In genomic region chr3:5728085-5728484, GRCh38 we compare ENCODE assay signal across 35 cellular contexts.
"Had no signal": no experiment of that assay in that cellular context is flagged by ENCODE, and none has a peak within 500 bp of the region (broad histone marks: within the 10 kb centered on the region; RNA-seq: fewer than 3 reads in every experiment).

No MANE protein-coding gene starts in this region.

- DNase-seq: Karpas-422, Kasumi-1, MG63, MM.1S, MV-4-11, NCI-H1048, NCI-H1092, NCI-H1092 treated with DMSO at 0.1 percent for 48 hours, NCI-H1105, NCI-H1105 treated with DMSO at 0.1 percent for 48 hours, NCI-H1417, NCI-H1417 treated with DMSO at 0.1 percent for 48 hours, NCI-H1436, NCI-H1436 treated with DMSO at 0.1 percent for 48 hours, NCI-H146, NCI-H1694, NCI-H1694 treated with DMSO at 0.1 percent for 48 hours, NCI-H187, NCI-H187 treated with DMSO at 0.1 percent for 48 hours, NCI-H1930, NCI-H2029, NCI-H2029 treated with DMSO at 0.1 percent for 48 hours, NCI-H2081, NCI-H2081 treated with DMSO at 0.1 percent for 48 hours, NCI-H2107, NCI-H2171, NCI-H2171 treated with DMSO at 0.1 percent for 48 hours, NCI-H2227 treated with DMSO at 0.1 percent for 48 hours, NCI-H226, NCI-H345, NCI-H446, NCI-H446 treated with DMSO at 0.1 percent for 48 hours, NCI-H510A, NCI-H510A treated with DMSO at 0.1 percent for 48 hours had no signal

- H3K36me3 ChIP-seq: MG63 had no signal

- H3K27ac ChIP-seq: KMS-11 had no signal

- H3K9me3 ChIP-seq: MG63 had no signal

- H3K27me3 ChIP-seq: MG63 had no signal

- H3K9ac ChIP-seq: KMS-11 had no signal

- H3K4me2 ChIP-seq: KMS-11 had no signal

- H3K4me3 ChIP-seq: MG63 had no signal
